In genomic region chr15:85704021-85704420, GRCh38 we compare ENCODE assay signal across 9 cellular contexts.
DNase-seq lines count a peak whose midpoint lies in the region; TF ChIP-seq lines count a peak whose summit lies in the region.
"Had no signal": no experiment of that assay in that cellular context is flagged by ENCODE, and none has a peak within 500 bp of the region (broad histone marks: within the 10 kb centered on the region; RNA-seq: fewer than 3 reads in every experiment).

No MANE protein-coding gene starts in this region.

- H3K4me1 ChIP-seq in Peyer's patch: peaks cover 3 to 56% (median 23%) of the 10 kb centered on the region in 4 donors
- H3K4me1 ChIP-seq in endodermal cell (ENCODE audit: control insufficient read depth, insufficient read depth, low read length): peaks cover 18% of the 10 kb centered on the region
- H3K4me1 ChIP-seq in skeletal muscle tissue (ENCODE audit: control insufficient read depth in 3 of 3, insufficient read depth in 3 of 3, low read length in 3 of 3): peaks cover 44 to 53% (median 46%) of the 10 kb centered on the region in 3 donors

- DNase-seq in Peyer's patch (no peak), endodermal cell (no peak), middle frontal gyrus (ENCODE audit: extremely low spot score, low spot score) (no peak), A172 (ENCODE audit: low spot score) (no peak), 8988T (no peak)
- DNase-seq in effector CD8-positive, alpha-beta T cell (lab: John Stamatoyannopoulos, UW): no peak

- H3K27me3 ChIP-seq in Peyer's patch (no peaks in the 10 kb centered on the region), endodermal cell (ENCODE audit: control insufficient read depth, insufficient read depth, low read length, poor library complexity, severe bottlenecking) (no peaks in the 10 kb centered on the region), skeletal muscle tissue (ENCODE audit: control insufficient read depth in 3 of 3, insufficient read depth in 3 of 3, low read length in 3 of 3) (no peaks in the 10 kb centered on the region)

- H3K27ac ChIP-seq in Peyer's patch: peak overlapping the region; percentile 57 to 83 (median 74)
- H3K27ac ChIP-seq in endodermal cell (ENCODE audit: low read depth, low read length): no peak overlapping the region
- peak overlapping the region; percentile 78 for H3K27ac ChIP-seq in skeletal muscle tissue (ENCODE audit: low read depth, low read length)

- TF ChIP-seq CTCF in Peyer's patch (IDR thresholded peaks at IDR 0.05) (no peak), endodermal cell (conservative IDR thresholded peaks at IDR 0.05) (no peak)

- H3K4me3 ChIP-seq in GM08714 (ENCODE audit: low read length) (peak overlapping the region; percentile 27), Peyer's patch (no peak overlapping the region), endodermal cell (ENCODE audit: low read length) (no peak overlapping the region), skeletal muscle tissue (ENCODE audit: low read length in 3 of 3) (no peak overlapping the region)
- H3K4me3 ChIP-seq: K562 had no signal

- WGBS in endodermal cell (ENCODE audit: insufficient coverage in 1 of 2, insufficient read length in 1 of 2), 2 experiments: 99% methylated on average over 3 of the region's 3 CpGs; no CpG with 5 or more reads in 1 of the 2 experiments

- H3K36me3 ChIP-seq in Peyer's patch (peaks cover 0 to 35% (median 0%) of the 10 kb centered on the region in 3 donors), endodermal cell (ENCODE audit: control insufficient read depth, insufficient read depth, low read length) (peaks cover 63% of the 10 kb centered on the region), skeletal muscle tissue (ENCODE audit: control insufficient read depth in 3 of 3, insufficient read depth in 3 of 3, low read length in 3 of 3) (peaks cover 0 to 13% (median 7%) of the 10 kb centered on the region in 3 donors)

- no peak for TF ChIP-seq POLR2A in Peyer's patch (IDR thresholded peaks at IDR 0.05)

- no peaks in the 10 kb centered on the region for H3K27me3 Mint-ChIP-seq in endodermal cell (ENCODE audit: insufficient read depth)

- H3K9me3 Mint-ChIP-seq in endodermal cell: no peaks in the 10 kb centered on the region

- peaks cover 24% of the 10 kb centered on the region for H3K36me3 Mint-ChIP-seq in endodermal cell (ENCODE audit: low read depth)

- H3K9me3 ChIP-seq in Peyer's patch (no peaks in the 10 kb centered on the region), endodermal cell (ENCODE audit: control insufficient read depth, low read length) (no peaks in the 10 kb centered on the region), skeletal muscle tissue (ENCODE audit: control insufficient read depth in 3 of 3, low read length in 3 of 3) (no peaks in the 10 kb centered on the region)

- peak overlapping the region; percentile 35 for H3K27ac Mint-ChIP-seq in endodermal cell

- H3K4me3 Mint-ChIP-seq in endodermal cell: no peak overlapping the region

- H3K9ac ChIP-seq in endodermal cell (ENCODE audit: extremely low read depth, low read length, poor library complexity, severe bottlenecking): no peak overlapping the region
- H3K9ac ChIP-seq in skeletal muscle tissue (ENCODE audit: low read depth in 1 of 3, low read length in 3 of 3): peak overlapping the region in 1 of 3 donors; percentile 45

- peaks cover 38% of the 10 kb centered on the region for H3K4me1 Mint-ChIP-seq in endodermal cell
